In the genomic region with DNA sequence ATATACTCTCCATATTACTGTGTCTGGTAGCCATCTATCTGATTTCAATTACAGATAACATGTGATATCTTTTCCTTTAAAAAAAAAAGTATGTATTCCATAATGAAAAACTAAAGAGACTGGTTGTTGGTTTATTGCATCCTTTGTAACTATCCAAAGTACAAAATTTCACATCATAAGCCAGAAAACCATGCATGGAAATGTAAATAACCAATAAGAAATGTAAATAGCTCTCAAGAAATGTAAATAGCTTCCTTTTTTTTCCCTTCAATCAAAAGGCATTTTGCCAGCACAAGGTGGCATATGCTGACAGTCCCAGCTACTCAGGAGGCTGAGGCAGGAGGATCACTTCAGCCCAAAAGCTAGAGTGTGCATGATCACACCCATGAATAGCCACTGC, we compare ENCODE assay signal across 2 cellular contexts.
A peak's percentile ranks its signal among the peaks of the same experiment; 100 is the strongest.
TF ChIP-seq lines count a peak whose summit lies in the region.

No MANE protein-coding gene starts in this region.

TF ChIP-seq in HCT116, 20 proteins besides CTCF, POLR2A, EP300 and RAD21 (continued from another document):
- TF ChIP-seq, protein P1, sequence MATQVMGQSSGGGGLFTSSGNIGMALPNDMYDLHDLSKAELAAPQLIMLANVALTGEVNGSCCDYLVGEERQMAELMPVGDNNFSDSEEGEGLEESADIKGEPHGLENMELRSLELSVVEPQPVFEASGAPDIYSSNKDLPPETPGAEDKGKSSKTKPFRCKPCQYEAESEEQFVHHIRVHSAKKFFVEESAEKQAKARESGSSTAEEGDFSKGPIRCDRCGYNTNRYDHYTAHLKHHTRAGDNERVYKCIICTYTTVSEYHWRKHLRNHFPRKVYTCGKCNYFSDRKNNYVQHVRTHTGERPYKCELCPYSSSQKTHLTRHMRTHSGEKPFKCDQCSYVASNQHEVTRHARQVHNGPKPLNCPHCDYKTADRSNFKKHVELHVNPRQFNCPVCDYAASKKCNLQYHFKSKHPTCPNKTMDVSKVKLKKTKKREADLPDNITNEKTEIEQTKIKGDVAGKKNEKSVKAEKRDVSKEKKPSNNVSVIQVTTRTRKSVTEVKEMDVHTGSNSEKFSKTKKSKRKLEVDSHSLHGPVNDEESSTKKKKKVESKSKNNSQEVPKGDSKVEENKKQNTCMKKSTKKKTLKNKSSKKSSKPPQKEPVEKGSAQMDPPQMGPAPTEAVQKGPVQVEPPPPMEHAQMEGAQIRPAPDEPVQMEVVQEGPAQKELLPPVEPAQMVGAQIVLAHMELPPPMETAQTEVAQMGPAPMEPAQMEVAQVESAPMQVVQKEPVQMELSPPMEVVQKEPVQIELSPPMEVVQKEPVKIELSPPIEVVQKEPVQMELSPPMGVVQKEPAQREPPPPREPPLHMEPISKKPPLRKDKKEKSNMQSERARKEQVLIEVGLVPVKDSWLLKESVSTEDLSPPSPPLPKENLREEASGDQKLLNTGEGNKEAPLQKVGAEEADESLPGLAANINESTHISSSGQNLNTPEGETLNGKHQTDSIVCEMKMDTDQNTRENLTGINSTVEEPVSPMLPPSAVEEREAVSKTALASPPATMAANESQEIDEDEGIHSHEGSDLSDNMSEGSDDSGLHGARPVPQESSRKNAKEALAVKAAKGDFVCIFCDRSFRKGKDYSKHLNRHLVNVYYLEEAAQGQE (IDR thresholded peaks at IDR 0.05; ENCODE audit: low read depth) = no peak
- no peak for TF ChIP-seq SRF (IDR thresholded peaks at IDR 0.05; ENCODE audit: low read depth)

TF ChIP-seq in liver, 16 proteins besides CTCF, POLR2A, EP300 and RAD21 (continued from another document):
- TF ChIP-seq, protein P1 (IDR thresholded peaks at IDR 0.05) = no peak
- TF ChIP-seq JUND (IDR thresholded peaks at IDR 0.05) (no peak), RXRA (IDR thresholded peaks at IDR 0.05) (no peak), SP1 (IDR thresholded peaks at IDR 0.05) (no peak), FOXA1 (IDR thresholded peaks at IDR 0.05) (peak; percentile 34), YY1 (IDR thresholded peaks at IDR 0.05) (no peak), HNF4G (IDR thresholded peaks at IDR 0.05) (no peak), HNF4A (conservative IDR thresholded peaks at IDR 0.05) (no peak), GABPA (IDR thresholded peaks at IDR 0.05 in 1 of 2, conservative IDR thresholded peaks at IDR 0.05 in 1 of 2) (no peak), EGR1 (IDR thresholded peaks at IDR 0.05; ENCODE audit: low read depth in 2 of 2) (no peak), FOXA2 (IDR thresholded peaks at IDR 0.05) (peak; percentile 8), NR2F2 (IDR thresholded peaks at IDR 0.05) (no peak)
- TF ChIP-seq, protein P2, sequence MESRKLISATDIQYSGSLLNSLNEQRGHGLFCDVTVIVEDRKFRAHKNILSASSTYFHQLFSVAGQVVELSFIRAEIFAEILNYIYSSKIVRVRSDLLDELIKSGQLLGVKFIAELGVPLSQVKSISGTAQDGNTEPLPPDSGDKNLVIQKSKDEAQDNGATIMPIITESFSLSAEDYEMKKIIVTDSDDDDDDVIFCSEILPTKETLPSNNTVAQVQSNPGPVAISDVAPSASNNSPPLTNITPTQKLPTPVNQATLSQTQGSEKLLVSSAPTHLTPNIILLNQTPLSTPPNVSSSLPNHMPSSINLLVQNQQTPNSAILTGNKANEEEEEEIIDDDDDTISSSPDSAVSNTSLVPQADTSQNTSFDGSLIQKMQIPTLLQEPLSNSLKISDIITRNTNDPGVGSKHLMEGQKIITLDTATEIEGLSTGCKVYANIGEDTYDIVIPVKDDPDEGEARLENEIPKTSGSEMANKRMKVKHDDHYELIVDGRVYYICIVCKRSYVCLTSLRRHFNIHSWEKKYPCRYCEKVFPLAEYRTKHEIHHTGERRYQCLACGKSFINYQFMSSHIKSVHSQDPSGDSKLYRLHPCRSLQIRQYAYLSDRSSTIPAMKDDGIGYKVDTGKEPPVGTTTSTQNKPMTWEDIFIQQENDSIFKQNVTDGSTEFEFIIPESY (IDR thresholded peaks at IDR 0.05) = no peak
- TF ChIP-seq, protein P3, sequence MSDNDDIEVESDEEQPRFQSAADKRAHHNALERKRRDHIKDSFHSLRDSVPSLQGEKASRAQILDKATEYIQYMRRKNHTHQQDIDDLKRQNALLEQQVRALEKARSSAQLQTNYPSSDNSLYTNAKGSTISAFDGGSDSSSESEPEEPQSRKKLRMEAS (IDR thresholded peaks at IDR 0.05) = no peak
TF ChIP-seq in liver: peak in this region for 2.
